In the genomic region with DNA sequence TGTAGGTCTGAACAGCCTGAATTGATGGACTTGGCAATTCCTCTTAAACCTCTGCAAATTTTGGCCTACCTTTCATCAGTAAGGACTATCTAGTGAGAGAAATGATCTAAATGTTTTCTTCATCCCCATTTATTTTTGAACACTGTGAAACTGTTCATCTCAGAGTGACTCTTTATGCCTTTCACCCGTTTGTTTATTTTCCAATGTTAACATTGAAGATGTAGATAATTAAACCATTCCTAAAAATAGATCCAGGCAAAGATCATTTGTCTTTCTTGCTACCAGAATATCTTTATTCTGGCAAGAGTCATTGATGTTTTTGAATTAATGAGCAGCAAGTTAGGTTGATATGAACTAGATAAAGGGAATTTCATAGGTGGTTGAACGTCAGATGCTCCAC, we compare ENCODE assay signal across 8 cellular contexts. TPM values are rescaled to one million over a fixed set of nuclear protein-coding genes. Genes with fewer than 3 reads are reported as not detected.
A peak's percentile ranks its signal among the peaks of the same experiment; 100 is the strongest.
DNase-seq lines count a peak whose midpoint lies in the region; ATAC-seq and TF ChIP-seq lines count a peak whose summit lies in the region.

No MANE protein-coding gene starts in this region.

- in situ Hi-C loops in Panc1 (cut with HindIII; ENCODE audit: low pct_unique_long_range_greater_than_20kb, low sequenced_read_pairs), result no loop called here

- no peak for ATAC-seq in CD8-positive, alpha-beta T cell
- no peak for ATAC-seq in Panc1

- no peaks in the 10 kb centered on the region for H3K9me3 ChIP-seq in CD8-positive, alpha-beta T cell (ENCODE audit: low read length)
- H3K9me3 ChIP-seq in Panc1 (ENCODE audit: control insufficient read depth, insufficient read depth, low read depth, low read length) (no peaks in the 10 kb centered on the region), parathyroid adenoma (ENCODE audit: control insufficient read depth, low read length) (no peaks in the 10 kb centered on the region)

- peaks cover 31% of the 10 kb centered on the region for H3K4me1 ChIP-seq in CD8-positive, alpha-beta T cell (ENCODE audit: insufficient read depth, low read length)
- H3K4me1 ChIP-seq in Panc1 (ENCODE audit: control insufficient read depth, insufficient read depth, low read length), result peaks cover 23% of the 10 kb centered on the region
- H3K4me1 ChIP-seq in parathyroid adenoma, result peaks cover 5% of the 10 kb centered on the region

- H3K4me3 Mint-ChIP-seq in CD8-positive, alpha-beta T cell, result peak overlapping the region; percentile 62

- H3K4me2 ChIP-seq in parathyroid adenoma (ENCODE audit: low read length), result peak overlapping the region; percentile 93

- H3K9ac ChIP-seq in parathyroid adenoma, result peak overlapping the region; percentile 61

- H2AFZ ChIP-seq in parathyroid adenoma, result no peak overlapping the region

- no peak overlapping the region for H3K27ac ChIP-seq in CD8-positive, alpha-beta T cell (ENCODE audit: low read depth, low read length)
- H3K27ac ChIP-seq in Panc1 (ENCODE audit: low read length) (peak overlapping the region; percentile 65; the same call in 1 of the 2 replicates), parathyroid adenoma (peak overlapping the region; percentile 91)

- peaks cover 6% of the 10 kb centered on the region for H3K36me3 Mint-ChIP-seq in CD8-positive, alpha-beta T cell

- H3K27ac Mint-ChIP-seq in CD8-positive, alpha-beta T cell, result no peak overlapping the region

- TF ChIP-seq CTCF in CD8-positive, alpha-beta T cell (IDR thresholded peaks at IDR 0.05), result no peak
- no peak for TF ChIP-seq CTCF in Panc1 (IDR thresholded peaks at IDR 0.05)
- no peak for TF ChIP-seq CTCF in epithelial cell of esophagus (IDR thresholded peaks at IDR 0.05; ENCODE audit: insufficient read depth, low read depth, low read length, missing control alignments)
- no peak for TF ChIP-seq CTCF in parathyroid adenoma (IDR thresholded peaks at IDR 0.05)

- H3K79me2 ChIP-seq in parathyroid adenoma, result peaks cover 51% of the 10 kb centered on the region

- POLR2A ChIA-PET in CD8-positive, alpha-beta T cell (lab: Charles Lee), result interaction anchor here (5.0 kb wide), 1 partner anchor 26 kb away, joined by 76 read pairs; no protein-coding TSS in a partner anchor
- POLR2A ChIA-PET in Panc1 (lab: Charles Lee), result interaction anchor here (0.7 kb wide), 1 partner anchor 72 kb away, joined by 5 read pairs; no protein-coding TSS in a partner anchor

- H3K27me3 ChIP-seq in CD8-positive, alpha-beta T cell (ENCODE audit: insufficient read depth, low read length), result no peaks in the 10 kb centered on the region
- H3K27me3 ChIP-seq in Panc1 (ENCODE audit: control insufficient read depth, insufficient read depth, low read length) (no peaks in the 10 kb centered on the region), parathyroid adenoma (ENCODE audit: control insufficient read depth, insufficient read depth, low read length) (no peaks in the 10 kb centered on the region)

- CTCF ChIA-PET in CD8-positive, alpha-beta T cell (lab: Charles Lee), result no interaction called here
- CTCF ChIA-PET in Panc1 (lab: Charles Lee), result interaction anchor here (0.8 kb wide), 1 partner anchor 10 kb away, joined by 4 read pairs; no protein-coding TSS in a partner anchor

- H3K27me3 Mint-ChIP-seq in CD8-positive, alpha-beta T cell (ENCODE audit: low read depth), result no peaks in the 10 kb centered on the region

- intact Hi-C loops in CD8-positive, alpha-beta T cell (cut with DNase I, micrococcal nuclease), result no loop called here
- intact Hi-C loops in Panc1 (cut with micrococcal nuclease; ENCODE audit: unreplicated experiment), result no loop called here

- peak overlapping the region; percentile 3 for H3K4me3 ChIP-seq in CD8-positive, alpha-beta T cell (ENCODE audit: low read depth, low read length)
- H3K4me3 ChIP-seq in Panc1 (ENCODE audit: low read depth in 2 of 2, low read length in 2 of 2), result peak overlapping the region; percentile 44 to 84
- H3K4me3 ChIP-seq in epithelial cell of esophagus (ENCODE audit: low read length), result peak overlapping the region; percentile 90
- peak overlapping the region; percentile 92 for H3K4me3 ChIP-seq in parathyroid adenoma (ENCODE audit: low read depth, low read length)

- H3K4me1 Mint-ChIP-seq in CD8-positive, alpha-beta T cell (ENCODE audit: low read depth), result peaks cover 77% of the 10 kb centered on the region

- no peak for DNase-seq in CD8-positive, alpha-beta T cell
- DNase-seq in Panc1 (ENCODE audit: low read depth, low spot score), result no peak
- no peak for DNase-seq in epithelial cell of esophagus (ENCODE audit: low read depth)
- no peak for DNase-seq in NCI-H1092 treated with DMSO at 0.1 percent for 48 hours (lab: John Stamatoyannopoulos, UW)
- DNase-seq in stimulated activated CD8-positive, alpha-beta memory T cell treated with anti-CD3 and anti-CD28 coated beads, Interleukin-4, amount 100 ng/mL, for 48 hours, result no peak
- DNase-seq in stimulated activated naive CD4-positive, alpha-beta T cell treated with Interleukin-2 at 50 U/mL for 16 hours (lab: John Stamatoyannopoulos, UW), result no peak
- DNase-seq in GM19238 (ENCODE audit: insufficient read length, low spot score), result no peak

- H3K9me3 Mint-ChIP-seq in CD8-positive, alpha-beta T cell, result no peaks in the 10 kb centered on the region

- no peaks in the 10 kb centered on the region for H3K36me3 ChIP-seq in CD8-positive, alpha-beta T cell (ENCODE audit: insufficient read depth, low read length)
- H3K36me3 ChIP-seq in Panc1 (ENCODE audit: control insufficient read depth, insufficient read depth, low read length) (peaks cover 2% of the 10 kb centered on the region; the same call in 1 of the 2 replicates), parathyroid adenoma (ENCODE audit: control insufficient read depth, insufficient read depth, low read length) (peaks cover 5% of the 10 kb centered on the region)

- BruUV-seq in Panc1 (replicated peaks; lab: Mats Ljungman, UMichigan), result no TSS peak

RNA-seq across cellular contexts. Expression of gene CPEB4, which starts 3.2 kb away (rescaled TPM):
- total RNA-seq in CD8-positive, alpha-beta T cell, result 10 to 100 TPM; 21.7 to 24.3 TPM
- total RNA-seq in Panc1 (2021; ENCODE audit: unreplicated experiment), result 27.7 TPM
- 9.7 TPM for polyA plus RNA-seq in Panc1 (2012; ENCODE audit: insufficient read length)

Comparison
In these comparisons a context has a peak if more than half of its experiments do, and no peak if none do; other contexts are left out.
1. H3K4me3 ChIP-seq: peak in every context shown above with its lines; median percentile 92 in parathyroid adenoma; 90 in epithelial cell of esophagus; 64 in Panc1; 3 in CD8-positive, alpha-beta T cell.